In the genomic region with DNA sequence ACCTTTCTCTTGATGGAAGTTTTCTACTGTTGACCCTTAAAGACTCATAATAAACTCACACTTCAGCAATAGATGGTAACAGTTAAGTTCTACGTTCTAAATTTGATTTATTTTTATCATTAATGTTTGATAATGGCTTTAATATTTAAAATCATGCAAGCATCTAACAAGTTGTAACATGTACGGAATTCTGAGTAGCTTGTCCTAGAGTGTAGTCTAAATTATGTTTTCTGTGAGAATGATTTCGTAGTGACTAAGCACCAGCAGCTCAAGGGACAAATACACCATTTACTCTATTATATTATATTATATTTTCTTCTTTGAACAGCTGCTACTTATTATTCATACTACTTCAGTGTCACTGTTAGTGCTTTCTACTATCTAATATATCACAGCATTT, we compare ENCODE assay signal across 18 cellular contexts.
DNase-seq lines count a peak whose midpoint lies in the region; ATAC-seq, FAIRE-seq and TF ChIP-seq lines count a peak whose summit lies in the region.
"Had no signal": no experiment of that assay in that cellular context is flagged by ENCODE, and none has a peak within 500 bp of the region (broad histone marks: within the 10 kb centered on the region; RNA-seq: fewer than 3 reads in every experiment).

No MANE protein-coding gene starts in this region.

- H3K27me3 ChIP-seq in MM.1S (replicated peaks; ENCODE audit: insufficient read depth, low read length) (no peaks in the 10 kb centered on the region), keratinocyte (ENCODE audit: control insufficient read depth, extremely low read depth, insufficient read depth, low read length) (no peaks in the 10 kb centered on the region), BE2C (no peaks in the 10 kb centered on the region)
- H3K27me3 ChIP-seq: dorsolateral prefrontal cortex, esophagus squamous epithelium had no signal

- H3K4me1 ChIP-seq in MM.1S (ENCODE audit: low read length) (no peaks in the 10 kb centered on the region), keratinocyte (ENCODE audit: control insufficient read depth, extremely low read depth, insufficient read depth, low read length) (peaks cover 6% of the 10 kb centered on the region), BE2C (no peaks in the 10 kb centered on the region)
- H3K4me1 ChIP-seq: esophagus squamous epithelium had no signal

- H3K27ac ChIP-seq in MM.1S (ENCODE audit: low read length) = no peak overlapping the region
- H3K27ac ChIP-seq in keratinocyte (ENCODE audit: control insufficient read depth, insufficient read depth, low read length) = no peak overlapping the region
- H3K27ac ChIP-seq: dorsolateral prefrontal cortex, esophagus squamous epithelium had no signal

- H3K4me2 ChIP-seq in MM.1S (ENCODE audit: low read depth, low read length) = peak overlapping the region; percentile 49; the same call in 1 of the 2 replicates
- peak overlapping the region; percentile 29 for H3K4me2 ChIP-seq in keratinocyte (ENCODE audit: control insufficient read depth, extremely low read depth, insufficient read depth, low read depth, low read length)

- no peak overlapping the region for H3K4me3 ChIP-seq in MM.1S (ENCODE audit: low read length)
- no peak overlapping the region for H3K4me3 ChIP-seq in astrocyte of the spinal cord (ENCODE audit: low read depth, low read length)
- no peak overlapping the region for H3K4me3 ChIP-seq in keratinocyte (ENCODE audit: control insufficient read depth in 2 of 3, extremely low read depth in 1 of 3, insufficient read depth in 2 of 3, low read depth in 1 of 3, low read length in 3 of 3)
- no peak overlapping the region for H3K4me3 ChIP-seq in BE2C (ENCODE audit: low read depth, low read length)
- H3K4me3 ChIP-seq: esophagus squamous epithelium had no signal

- H3K79me2 ChIP-seq in MM.1S (ENCODE audit: low read length) = no peaks in the 10 kb centered on the region
- H3K79me2 ChIP-seq in keratinocyte (ENCODE audit: control insufficient read depth, insufficient read depth, low read length) = no peaks in the 10 kb centered on the region

- no peaks in the 10 kb centered on the region for H3K9me3 ChIP-seq in MM.1S (replicated peaks; ENCODE audit: insufficient read depth, low read length)
- H3K9me3 ChIP-seq in keratinocyte (ENCODE audit: control insufficient read depth, low read depth, low read length) = no peaks in the 10 kb centered on the region
- no peaks in the 10 kb centered on the region for H3K9me3 ChIP-seq in BE2C
- H3K9me3 ChIP-seq: esophagus squamous epithelium had no signal

- H3K9me1 ChIP-seq in keratinocyte (ENCODE audit: control insufficient read depth, extremely low read depth, insufficient read depth, low read length) = no peaks in the 10 kb centered on the region

- H3K9ac ChIP-seq in MM.1S (ENCODE audit: low read length) = no peak overlapping the region
- no peak overlapping the region for H3K9ac ChIP-seq in keratinocyte (ENCODE audit: control insufficient read depth, extremely low read depth, insufficient read depth, low read length)

- DNase-seq in EH (ENCODE audit: low read depth) = peak; percentile 52
- no peak for DNase-seq in MM.1S
- DNase-seq in astrocyte of the spinal cord (ENCODE audit: low read depth, low spot score) = peak; percentile 51
- DNase-seq in keratinocyte (ENCODE audit: low read depth, low spot score) = no peak
- DNase-seq in BE2C = no peak
- DNase-seq in HTR-8/SVneo (ENCODE audit: insufficient read length, low spot score) = no peak
- DNase-seq: activated CD4-positive, alpha-beta T cell treated with anti-CD3 and anti-CD28 coated beads, Interleukin-2, amount 10 ng/mL, durations not matched to agents 7 days and 5 days; activated CD8-positive, alpha-beta memory T cell treated with anti-CD3 and anti-CD28 coated beads, Interleukin-2, amount 50 U/mL, for 48 hours; anterior cingulate cortex; CD4-positive, alpha-beta memory T cell; dorsolateral prefrontal cortex; esophagus squamous epithelium; mesendoderm; NCI-H2081 treated with DMSO at 0.1 percent for 48 hours; nephron progenitor cell; stimulated activated naive CD4-positive, alpha-beta T cell had no signal

- no peaks in the 10 kb centered on the region for H3K9me2 ChIP-seq in MM.1S (replicated peaks; ENCODE audit: insufficient read depth, low read length)

- H2AFZ ChIP-seq in MM.1S (ENCODE audit: low read length) (0 out of 2 replicates have a peak overlapping the region, but pooled peaks have one; percentile 11), keratinocyte (ENCODE audit: control insufficient read depth, low read length) (no peak overlapping the region)

- dilution Hi-C loops in keratinocyte (cut with MboI; ENCODE audit: extremely low pct_ligation_motif_present, low sequenced_read_pairs) = no loop called here

- no peak for TF ChIP-seq CTCF in MM.1S (IDR thresholded peaks at IDR 0.05; ENCODE audit: low read length)
- no peak for TF ChIP-seq CTCF in astrocyte of the spinal cord (IDR thresholded peaks at IDR 0.05; ENCODE audit: low read depth, low read length)
- no peak for TF ChIP-seq CTCF in keratinocyte (optimal IDR thresholded peaks at IDR 0.05 in 1 of 3, IDR thresholded peaks at IDR 0.05 in 1 of 3, conservative IDR thresholded peaks at IDR 0.05 in 1 of 3; ENCODE audit: extremely low read depth in 1 of 3, insufficient read depth in 2 of 3, low read length in 3 of 3)
- no peak for TF ChIP-seq CTCF in BE2C (IDR thresholded peaks at IDR 0.05; ENCODE audit: low read depth, low read length)

- no peaks in the 10 kb centered on the region for H4K20me1 ChIP-seq in MM.1S (ENCODE audit: insufficient read depth, low read length)
- no peaks in the 10 kb centered on the region for H4K20me1 ChIP-seq in keratinocyte (ENCODE audit: control insufficient read depth, extremely low read depth, insufficient read depth, low read length)

- in situ Hi-C loops in astrocyte of the spinal cord (cut with HindIII; ENCODE audit: low sequenced_read_pairs) = no loop called here

- no peaks in the 10 kb centered on the region for H3F3A ChIP-seq in MM.1S (ENCODE audit: insufficient read depth, low read length)

- peak; percentile 51 for FAIRE-seq in keratinocyte (lab: Jason Lieb, UNC)
- no peak for FAIRE-seq in HTR-8/SVneo (lab: Jason Lieb, UNC)

- no peaks in the 10 kb centered on the region for H3K36me3 ChIP-seq in MM.1S (replicated peaks; ENCODE audit: insufficient read depth, low read length)
- no peaks in the 10 kb centered on the region for H3K36me3 ChIP-seq in keratinocyte (ENCODE audit: control insufficient read depth in 2 of 2, extremely low read depth in 1 of 2, insufficient read depth in 2 of 2, low read length in 2 of 2)
- H3K36me3 ChIP-seq in BE2C = no peaks in the 10 kb centered on the region
- H3K36me3 ChIP-seq: esophagus squamous epithelium had no signal

- ATAC-seq in HG03045 (IDR thresholded peaks at IDR 0.05; ENCODE audit: unreplicated experiment) (no peak), HG02938 (IDR thresholded peaks at IDR 0.05; ENCODE audit: unreplicated experiment) (no peak)

Comparison
In these comparisons a context has a peak if more than half of its experiments do, and no peak if none do; other contexts are left out.
1. DNase-seq: peak in EH (single experiment) and astrocyte of the spinal cord (single experiment); none in MM.1S (single experiment), keratinocyte (single experiment), BE2C (single experiment) and HTR-8/SVneo (single experiment).